Comparison of ENCODE assay signal across 1 cellular context in the genomic region with DNA sequence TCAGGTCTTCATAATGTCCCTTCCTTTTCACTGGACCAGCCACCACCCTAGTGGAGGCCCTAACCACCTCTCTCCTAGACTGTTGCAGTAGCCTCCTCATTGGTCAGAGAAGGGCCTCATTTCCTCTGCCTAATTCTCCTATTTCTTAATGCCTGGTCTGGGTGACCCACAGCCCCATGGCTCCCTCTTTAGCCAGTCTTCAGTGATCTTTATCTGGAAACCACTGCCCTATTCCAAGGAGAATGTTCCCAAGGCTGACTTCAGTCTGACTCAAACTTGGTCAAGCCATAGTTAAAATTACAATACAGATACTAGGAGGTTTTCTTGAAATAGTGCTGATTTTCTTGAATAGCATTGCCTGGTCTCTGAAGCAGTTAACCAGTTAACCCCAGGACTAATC.
TF ChIP-seq lines count a peak whose summit lies in the region.

No MANE protein-coding gene starts in this region.

TF ChIP-seq in IMR-90, 13 proteins besides CTCF, POLR2A, EP300 and RAD21:
- TF ChIP-seq, protein P1, sequence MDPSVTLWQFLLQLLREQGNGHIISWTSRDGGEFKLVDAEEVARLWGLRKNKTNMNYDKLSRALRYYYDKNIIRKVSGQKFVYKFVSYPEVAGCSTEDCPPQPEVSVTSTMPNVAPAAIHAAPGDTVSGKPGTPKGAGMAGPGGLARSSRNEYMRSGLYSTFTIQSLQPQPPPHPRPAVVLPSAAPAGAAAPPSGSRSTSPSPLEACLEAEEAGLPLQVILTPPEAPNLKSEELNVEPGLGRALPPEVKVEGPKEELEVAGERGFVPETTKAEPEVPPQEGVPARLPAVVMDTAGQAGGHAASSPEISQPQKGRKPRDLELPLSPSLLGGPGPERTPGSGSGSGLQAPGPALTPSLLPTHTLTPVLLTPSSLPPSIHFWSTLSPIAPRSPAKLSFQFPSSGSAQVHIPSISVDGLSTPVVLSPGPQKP (IDR thresholded peaks at IDR 0.05; ENCODE audit: borderline replicate concordance, low read depth, low read length) = no peak
- TF ChIP-seq MAFK (IDR thresholded peaks at IDR 0.05; ENCODE audit: low read depth, low read length) = no peak
